ENCODE assay signal across 21 cellular contexts in genomic region chrX:6732101-6732500, GRCh38.
A peak's percentile ranks its signal among the peaks of the same experiment; 100 is the strongest.
DNase-seq lines count a peak whose midpoint lies in the region; ATAC-seq and TF ChIP-seq lines count a peak whose summit lies in the region.
"Had no signal": no experiment of that assay in that cellular context is flagged by ENCODE, and none has a peak within 500 bp of the region (broad histone marks: within the 10 kb centered on the region; RNA-seq: fewer than 3 reads in every experiment).

No MANE protein-coding gene starts in this region.

- no peak for TF ChIP-seq CTCF in GM12865 (IDR thresholded peaks at IDR 0.05; ENCODE audit: insufficient read depth, low read depth, low read length, missing control alignments)

- ATAC-seq in GM19043 (IDR thresholded peaks at IDR 0.05; ENCODE audit: low read depth, unreplicated experiment): peak; percentile 71
- peak; percentile 58 for ATAC-seq in GM21619 (IDR thresholded peaks at IDR 0.05; ENCODE audit: unreplicated experiment)
- ATAC-seq in HG03432 (IDR thresholded peaks at IDR 0.05; ENCODE audit: unreplicated experiment): peak; percentile 74
- ATAC-seq in GM21360 (IDR thresholded peaks at IDR 0.05; ENCODE audit: unreplicated experiment): no peak
- ATAC-seq: heart right ventricle, pancreas had no signal

- DNase-seq in GM12865 (ENCODE audit: low read depth): peak; percentile 28
- DNase-seq in COR-L47 (lab: John Stamatoyannopoulos, UW): no peak
- no peak for DNase-seq in EL
- no peak for DNase-seq in stimulated activated CD4-positive, alpha-beta T cell treated with anti-CD3 and anti-CD28 coated beads, Interleukin-2, amount 100 ng/mL, for 24 hours
- DNase-seq: activated CD4-positive, alpha-beta T cell treated with anti-CD3 and anti-CD28 coated beads for 48 hours; activated CD8-positive, alpha-beta memory T cell treated with anti-CD3 and anti-CD28 coated beads, Interleukin-2, amount 50 U/mL, for 48 hours; activated naive CD4-positive, alpha-beta T cell treated with Interleukin-2 at 50 U/mL for 16 hours; aorta; CD4-positive, alpha-beta T cell; cerebellar nuclear complex; HCEC 1CT; heart right ventricle; NCI-H1694 treated with DMSO at 0.1 percent for 48 hours; NCI-H2227 treated with DMSO at 0.1 percent for 48 hours; pancreas; stimulated activated CD4-positive, alpha-beta T cell treated with anti-CD3 and anti-CD28 coated beads, Interleukin-2, amount 100 ng/mL, for 48 hours had no signal

- H3K4me3 ChIP-seq in GM12865 (ENCODE audit: low read depth, low read length): no peak overlapping the region
- H3K4me3 ChIP-seq: heart right ventricle, lung, pancreas had no signal
